ENCODE assay signal across 11 cellular contexts in genomic region chr19:49335784-49336481, GRCh38. TPM values are rescaled to one million over a fixed set of nuclear protein-coding genes. Genes with fewer than 3 reads are reported as not detected.
DNase-seq lines count a peak whose midpoint lies in the region; ATAC-seq, FAIRE-seq and TF ChIP-seq lines count a peak whose summit lies in the region.
"Had no signal": no experiment of that assay in that cellular context is flagged by ENCODE, and none has a peak within 500 bp of the region (broad histone marks: within the 10 kb centered on the region; RNA-seq: fewer than 3 reads in every experiment).

No MANE protein-coding gene starts in this region.

- peaks cover 31% of the 10 kb centered on the region for H3K36me3 Mint-ChIP-seq in activated CD8-positive, alpha-beta memory T cell treated with anti-CD3 and anti-CD28 coated beads, Interleukin-2, amount 10 ng/mL, durations not matched to agents 7 days and 5 days

- H3K27me3 ChIP-seq in liver (ENCODE audit: control insufficient read depth in 4 of 4, insufficient read depth in 4 of 4, low read length in 3 of 4), result no peaks in the 10 kb centered on the region
- no peaks in the 10 kb centered on the region for H3K27me3 ChIP-seq in HepG2 (ENCODE audit: control insufficient read depth in 1 of 2, insufficient read depth in 2 of 2, low read length in 2 of 2)
- H3K27me3 ChIP-seq in aorta (ENCODE audit: control insufficient read depth in 1 of 2, insufficient read depth in 2 of 2, low read length in 1 of 2), result no peaks in the 10 kb centered on the region
- H3K27me3 ChIP-seq: adrenal gland had no signal

- DNase-seq in HepG2 (ENCODE audit: low spot score) (no peak), mesenteric fat pad (ENCODE audit: low spot score) (peak; percentile 55), aorta (peak; percentile 26 to 57), amygdala (lab: John Stamatoyannopoulos, UW) (no peak), midbrain (lab: John Stamatoyannopoulos, UW) (no peak)
- DNase-seq in activated CD8-positive, alpha-beta memory T cell treated with anti-CD3 and anti-CD28 coated beads, Interleukin-2, amount 10 ng/mL, durations not matched to agents 7 days and 5 days, result peak; percentile 66
- DNase-seq: mesenchymal stem cell, NCI-H1048 had no signal

- no TSS peak for BruUV-seq in HepG2 (replicated peaks; lab: Mats Ljungman, UMichigan)

- no peaks in the 10 kb centered on the region for H3K36me3 ChIP-seq in liver (ENCODE audit: control insufficient read depth in 4 of 4, insufficient read depth in 3 of 4, low read depth in 1 of 4, low read length in 3 of 4)
- H3K36me3 ChIP-seq in HepG2 (replicated peaks in 1 of 2; ENCODE audit: control insufficient read depth in 1 of 2, insufficient read depth in 2 of 2, low read length in 2 of 2), result no peaks in the 10 kb centered on the region
- no peaks in the 10 kb centered on the region for H3K36me3 ChIP-seq in aorta (ENCODE audit: control insufficient read depth in 1 of 2, insufficient read depth in 2 of 2, low read length in 1 of 2)
- H3K36me3 ChIP-seq: adrenal gland had no signal

- ATAC-seq in HepG2, result no peak
- ATAC-seq in activated CD8-positive, alpha-beta memory T cell treated with anti-CD3 and anti-CD28 coated beads, Interleukin-2, amount 10 ng/mL, durations not matched to agents 7 days and 5 days, result peak; percentile 50
- no peak for ATAC-seq in aorta (ENCODE audit: low FRiP score)
- no peak for ATAC-seq in HG02884 (IDR thresholded peaks at IDR 0.05; ENCODE audit: unreplicated experiment)

- H3K4me3 ChIP-seq in liver (ENCODE audit: low read depth in 1 of 3, low read length in 3 of 3) (peak overlapping the region in 1 of 3 donors; percentile 8), HepG2 (replicated peaks in 1 of 3; ENCODE audit: insufficient read depth in 1 of 3, low read depth in 2 of 3, low read length in 3 of 3) (no peak overlapping the region), aorta (ENCODE audit: low read length in 2 of 2) (no peak overlapping the region)

- no peak for TF ChIP-seq EP300 in HepG2 (IDR thresholded peaks at IDR 0.05; ENCODE audit: low read depth in 2 of 2, low read length in 2 of 2)
- TF ChIP-seq EP300 in HepG2 (CRISPR knock-in tag; IDR thresholded peaks at IDR 0.05; ENCODE audit: borderline replicate concordance), result no peak

- no peaks in the 10 kb centered on the region for H3K9me3 Mint-ChIP-seq in activated CD8-positive, alpha-beta memory T cell treated with anti-CD3 and anti-CD28 coated beads, Interleukin-2, amount 10 ng/mL, durations not matched to agents 7 days and 5 days (ENCODE audit: low read depth)

- no peak for TF ChIP-seq RAD21 in liver (IDR thresholded peaks at IDR 0.05)
- no peak for TF ChIP-seq RAD21 in HepG2 (CRISPR knock-in tag; IDR thresholded peaks at IDR 0.05)

- H3K4me1 ChIP-seq in liver (ENCODE audit: control insufficient read depth in 4 of 4, insufficient read depth in 4 of 4, low read length in 3 of 4) (peaks cover 2 to 30% (median 13%) of the 10 kb centered on the region in 4 donors), HepG2 (ENCODE audit: insufficient read depth, low read length) (peaks cover 36% of the 10 kb centered on the region), aorta (ENCODE audit: control insufficient read depth in 1 of 2, insufficient read depth in 2 of 2, low read length in 2 of 2) (no peaks in the 10 kb centered on the region)

- POLR2A ChIA-PET in HepG2 (lab: Yijun Ruan, JAX), result no interaction called here

- no peaks in the 10 kb centered on the region for H4K20me1 ChIP-seq in HepG2 (ENCODE audit: insufficient read depth, low read length)

- H3K27ac ChIP-seq in liver (ENCODE audit: low read depth in 1 of 2, low read length in 2 of 2) (peak overlapping the region; percentile 27 to 33), HepG2 (ENCODE audit: extremely low read length, insufficient read depth, low read length) (no peak overlapping the region), aorta (ENCODE audit: low read depth in 1 of 2, low read length in 2 of 2) (no peak overlapping the region)
- H3K27ac ChIP-seq: adrenal gland had no signal

- intact Hi-C loops in HepG2 (cut with micrococcal nuclease; ENCODE audit: unreplicated experiment), result no loop called here
- intact Hi-C loops in aorta (cut with DNase I), result no loop called here

- TF ChIP-seq POLR2A in HepG2 (IDR thresholded peaks at IDR 0.05; ENCODE audit: insufficient read depth in 1 of 2, low read depth in 2 of 2, low read length in 2 of 2), result no peak

- H3K79me2 ChIP-seq in HepG2 (ENCODE audit: insufficient read depth, low read length), result no peaks in the 10 kb centered on the region

- no peak overlapping the region for H3K9ac ChIP-seq in liver (ENCODE audit: low read depth in 1 of 2, low read length in 2 of 2)
- H3K9ac ChIP-seq in HepG2 (ENCODE audit: insufficient read depth, low read depth, low read length), result no peak overlapping the region

- no peak overlapping the region for H2AFZ ChIP-seq in HepG2 (ENCODE audit: low read length)

- no peak overlapping the region for H3K4me2 ChIP-seq in HepG2 (ENCODE audit: low read depth, low read length)

- peak overlapping the region; percentile 98 for H3K4me3 Mint-ChIP-seq in activated CD8-positive, alpha-beta memory T cell treated with anti-CD3 and anti-CD28 coated beads, Interleukin-2, amount 10 ng/mL, durations not matched to agents 7 days and 5 days

- H3K9me3 ChIP-seq in liver (ENCODE audit: control insufficient read depth in 4 of 4, low read length in 3 of 4), result no peaks in the 10 kb centered on the region
- H3K9me3 ChIP-seq in HepG2 (ENCODE audit: low read length), result no peaks in the 10 kb centered on the region
- H3K9me3 ChIP-seq in aorta (ENCODE audit: control insufficient read depth, low read length), result no peaks in the 10 kb centered on the region
- H3K9me3 ChIP-seq: adrenal gland had no signal

- no peaks in the 10 kb centered on the region for H3K27me3 Mint-ChIP-seq in activated CD8-positive, alpha-beta memory T cell treated with anti-CD3 and anti-CD28 coated beads, Interleukin-2, amount 10 ng/mL, durations not matched to agents 7 days and 5 days

- no peak for FAIRE-seq in HepG2 (lab: Jason Lieb, UNC)

- TF ChIP-seq CTCF in liver (IDR thresholded peaks at IDR 0.05; ENCODE audit: low read depth, low read length, missing input control) (no peak), HepG2 (CRISPR knock-in tag; IDR thresholded peaks at IDR 0.05) (no peak)

- peaks cover 75% of the 10 kb centered on the region for H3K4me1 Mint-ChIP-seq in activated CD8-positive, alpha-beta memory T cell treated with anti-CD3 and anti-CD28 coated beads, Interleukin-2, amount 10 ng/mL, durations not matched to agents 7 days and 5 days

- H3K27ac Mint-ChIP-seq in activated CD8-positive, alpha-beta memory T cell treated with anti-CD3 and anti-CD28 coated beads, Interleukin-2, amount 10 ng/mL, durations not matched to agents 7 days and 5 days, result peak overlapping the region; percentile 99

- in situ Hi-C loops in HepG2 (cut with HindIII; ENCODE audit: extremely low pct_ligation_motif_present, low pct_unique_long_range_greater_than_20kb), result no loop called here

- CTCF ChIA-PET in HepG2 (lab: Yijun Ruan, JAX; ENCODE audit: low intra/inter-chr PET ratio, low total read pairs), result no interaction called here
- CTCF ChIA-PET in activated CD8-positive, alpha-beta memory T cell treated with anti-CD3 and anti-CD28 coated beads, Interleukin-2, amount 10 ng/mL, durations not matched to agents 7 days and 5 days (lab: Charles Lee), result interaction anchor here (0.6 to 2.1 kb wide), 6 partner anchors 8 to 238 kb away, joined by 3 to 8 read pairs (median 4); no protein-coding TSS in a partner anchor

- 85% methylated on average over 14 of the region's 14 CpGs for WGBS in liver
- 65% methylated on average over 14 of the region's 14 CpGs for WGBS in HepG2 (ENCODE audit: low lambda C conversion rate)
- 79 to 86% methylated on average over 14 of the region's 14 CpGs for WGBS in aorta, 2 donors

RNA-seq across cellular contexts. Expression of gene CD37, which starts 0.7 kb away (rescaled TPM):
- 1 to 10 TPM; 2.9 to 9.6 TPM for total RNA-seq in liver
- 1 to 10 TPM; 3.7 to 4.1 TPM for polyA plus RNA-seq in liver
- total RNA-seq in HepG2 (2016; rRNA removed; fragmentation: Illumina TruSeq; extraction: Trizol), result not detected in 2 replicates
- not detected in 2 replicates for total RNA-seq in HepG2 (2016; cell fraction: cytosol; rRNA removed; fragmentation: Illumina TruSeq; extraction: Trizol; ENCODE audit: low read depth)
- not detected in 2 replicates for total RNA-seq in HepG2 (2016; cell fraction: insoluble cytoplasmic fraction; rRNA removed; fragmentation: Illumina TruSeq; extraction: Trizol)
- total RNA-seq in HepG2 (2016; cell fraction: membrane; rRNA removed; fragmentation: Illumina TruSeq; extraction: Trizol), result not detected in 2 replicates
- total RNA-seq in HepG2 (2016; cell fraction: nucleus; rRNA removed; fragmentation: Illumina TruSeq; extraction: Trizol), result not detected in 2 replicates
- polyA plus RNA-seq in HepG2 (2011; rRNA removed), result not detected in 2 replicates
- polyA plus RNA-seq in HepG2 (2011; cell fraction: cytosol; rRNA removed), result not detected in 2 replicates
- polyA plus RNA-seq in HepG2 (2011; cell fraction: nucleus; rRNA removed), result 0.12 TPM in 1 of 2 replicates, not detected in the other
- polyA plus RNA-seq in HepG2 (2012), result 0.52 and 2.6 TPM in 2 replicates
- polyA plus RNA-seq in HepG2 (2016; cell fraction: cytosol; fragmentation: Illumina TruSeq; extraction: Trizol; ENCODE audit: low read depth), result not detected in 2 replicates
- not detected in 2 replicates for polyA plus RNA-seq in HepG2 (2016; cell fraction: insoluble cytoplasmic fraction; fragmentation: Illumina TruSeq; extraction: Trizol; ENCODE audit: low read depth)
- polyA plus RNA-seq in HepG2 (2016; cell fraction: membrane; fragmentation: Illumina TruSeq; extraction: Trizol; ENCODE audit: low read depth), result not detected in 2 replicates
- not detected in 2 replicates for polyA plus RNA-seq in HepG2 (2016; cell fraction: nucleus; fragmentation: Illumina TruSeq; extraction: Trizol; ENCODE audit: insufficient read depth, low read depth)
- 0.14 TPM in 1 of 2 replicates, not detected in the other for polyA minus RNA-seq in HepG2 (2011; rRNA and poly(A)+ RNA removed; ENCODE audit: low replicate concordance)
- polyA minus RNA-seq in HepG2 (2011; cell fraction: cytosol; rRNA and poly(A)+ RNA removed), result not detected in 2 replicates
- polyA minus RNA-seq in HepG2 (2011; cell fraction: nucleus; rRNA and poly(A)+ RNA removed), result not detected in 2 replicates
- total RNA-seq in activated CD8-positive, alpha-beta memory T cell treated with anti-CD3 and anti-CD28 coated beads, Interleukin-2, amount 10 ng/mL, durations not matched to agents 7 days and 5 days, result 100 to 1,000 TPM; 126 to 177 TPM
- total RNA-seq in mesenteric fat pad, result 32.1 TPM
- 10 to 100 TPM; 18.3 to 40.1 TPM for total RNA-seq in aorta
- 10 to 100 TPM in 1 of 2 donors, 1 to 10 TPM in 1; 5.2 to 10.8 TPM for polyA plus RNA-seq in aorta

RNA-seq across cellular contexts. Expression of gene SLC6A16, which starts 10.9 kb away (rescaled TPM):
- total RNA-seq in liver (1 to 10 TPM in 1 of 2 donors, under 1 TPM in 1; 0.19 to 1.2 TPM), HepG2 (2016; rRNA removed; fragmentation: Illumina TruSeq; extraction: Trizol) (0.07 TPM in 1 of 2 replicates, not detected in the other), mesenteric fat pad (3.1 TPM), aorta (1 to 10 TPM; 3.0 to 4.6 TPM)
- polyA plus RNA-seq in liver (1 to 10 TPM; 1.8 to 2.7 TPM), HepG2 (2011; rRNA removed) (0.18 and 0.22 TPM in 2 replicates), aorta (10 to 100 TPM in 1 of 2 donors, 1 to 10 TPM in 1; 2.4 to 12.9 TPM)
- total RNA-seq in HepG2 (2016; cell fraction: cytosol; rRNA removed; fragmentation: Illumina TruSeq; extraction: Trizol; ENCODE audit: low read depth), result not detected in 2 replicates
- total RNA-seq in HepG2 (2016; cell fraction: insoluble cytoplasmic fraction; rRNA removed; fragmentation: Illumina TruSeq; extraction: Trizol), result 0.11 and 0.25 TPM in 2 replicates
- not detected in 2 replicates for total RNA-seq in HepG2 (2016; cell fraction: membrane; rRNA removed; fragmentation: Illumina TruSeq; extraction: Trizol)
- 1.4 TPM in 1 of 2 replicates, not detected in the other for total RNA-seq in HepG2 (2016; cell fraction: nucleus; rRNA removed; fragmentation: Illumina TruSeq; extraction: Trizol)
- polyA plus RNA-seq in HepG2 (2011; cell fraction: cytosol; rRNA removed), result 0.11 and 0.36 TPM in 2 replicates
- polyA plus RNA-seq in HepG2 (2011; cell fraction: nucleus; rRNA removed), result 0.33 and 0.95 TPM in 2 replicates
- 0.31 and 0.64 TPM in 2 replicates for polyA plus RNA-seq in HepG2 (2012)
- not detected in 2 replicates for polyA plus RNA-seq in HepG2 (2016; cell fraction: cytosol; fragmentation: Illumina TruSeq; extraction: Trizol; ENCODE audit: low read depth)
- polyA plus RNA-seq in HepG2 (2016; cell fraction: insoluble cytoplasmic fraction; fragmentation: Illumina TruSeq; extraction: Trizol; ENCODE audit: low read depth), result not detected in 2 replicates
- polyA plus RNA-seq in HepG2 (2016; cell fraction: membrane; fragmentation: Illumina TruSeq; extraction: Trizol; ENCODE audit: low read depth), result 0.35 and 0.39 TPM in 2 replicates
- polyA plus RNA-seq in HepG2 (2016; cell fraction: nucleus; fragmentation: Illumina TruSeq; extraction: Trizol; ENCODE audit: insufficient read depth, low read depth), result 0.45 TPM in 1 of 2 replicates, not detected in the other
- 0.20 and 1.2 TPM in 2 replicates for polyA minus RNA-seq in HepG2 (2011; rRNA and poly(A)+ RNA removed; ENCODE audit: low replicate concordance)
- polyA minus RNA-seq in HepG2 (2011; cell fraction: cytosol; rRNA and poly(A)+ RNA removed), result not detected in 2 replicates
- 0.26 and 0.37 TPM in 2 replicates for polyA minus RNA-seq in HepG2 (2011; cell fraction: nucleus; rRNA and poly(A)+ RNA removed)
- 1 to 10 TPM; 2.5 to 2.7 TPM for total RNA-seq in activated CD8-positive, alpha-beta memory T cell treated with anti-CD3 and anti-CD28 coated beads, Interleukin-2, amount 10 ng/mL, durations not matched to agents 7 days and 5 days

RNA-seq across cellular contexts. Expression of gene TEAD2, which starts 26.3 kb away (rescaled TPM):
- total RNA-seq in liver (1 to 10 TPM; 3.3 to 8.1 TPM), HepG2 (2016; rRNA removed; fragmentation: Illumina TruSeq; extraction: Trizol) (12.1 and 12.5 TPM in 2 replicates), mesenteric fat pad (48.3 TPM), aorta (10 to 100 TPM; 41.3 to 48.8 TPM)
- polyA plus RNA-seq in liver (1 to 10 TPM; 3.6 to 5.2 TPM), HepG2 (2011; rRNA removed) (10.4 and 10.8 TPM in 2 replicates), aorta (10 to 100 TPM; 17.7 to 43.3 TPM)
- 11.8 and 12.3 TPM in 2 replicates for total RNA-seq in HepG2 (2016; cell fraction: cytosol; rRNA removed; fragmentation: Illumina TruSeq; extraction: Trizol; ENCODE audit: low read depth)
- 9.2 and 11.2 TPM in 2 replicates for total RNA-seq in HepG2 (2016; cell fraction: insoluble cytoplasmic fraction; rRNA removed; fragmentation: Illumina TruSeq; extraction: Trizol)
- total RNA-seq in HepG2 (2016; cell fraction: membrane; rRNA removed; fragmentation: Illumina TruSeq; extraction: Trizol), result 23.3 and 24.4 TPM in 2 replicates
- 7.1 and 8.2 TPM in 2 replicates for total RNA-seq in HepG2 (2016; cell fraction: nucleus; rRNA removed; fragmentation: Illumina TruSeq; extraction: Trizol)
- 9.2 and 9.3 TPM in 2 replicates for polyA plus RNA-seq in HepG2 (2011; cell fraction: cytosol; rRNA removed)
- polyA plus RNA-seq in HepG2 (2011; cell fraction: nucleus; rRNA removed), result 10.2 and 11.2 TPM in 2 replicates
- 7.3 and 7.6 TPM in 2 replicates for polyA plus RNA-seq in HepG2 (2012)
- polyA plus RNA-seq in HepG2 (2016; cell fraction: cytosol; fragmentation: Illumina TruSeq; extraction: Trizol; ENCODE audit: low read depth), result 15.6 and 17.1 TPM in 2 replicates
- polyA plus RNA-seq in HepG2 (2016; cell fraction: insoluble cytoplasmic fraction; fragmentation: Illumina TruSeq; extraction: Trizol; ENCODE audit: low read depth), result 12.6 and 13.8 TPM in 2 replicates
- polyA plus RNA-seq in HepG2 (2016; cell fraction: membrane; fragmentation: Illumina TruSeq; extraction: Trizol; ENCODE audit: low read depth), result 23.9 and 26.3 TPM in 2 replicates
- polyA plus RNA-seq in HepG2 (2016; cell fraction: nucleus; fragmentation: Illumina TruSeq; extraction: Trizol; ENCODE audit: insufficient read depth, low read depth), result 13.0 and 14.8 TPM in 2 replicates
- polyA minus RNA-seq in HepG2 (2011; rRNA and poly(A)+ RNA removed; ENCODE audit: low replicate concordance), result 22.0 and 36.3 TPM in 2 replicates
- 4.6 and 8.0 TPM in 2 replicates for polyA minus RNA-seq in HepG2 (2011; cell fraction: cytosol; rRNA and poly(A)+ RNA removed)
- 5.3 and 5.8 TPM in 2 replicates for polyA minus RNA-seq in HepG2 (2011; cell fraction: nucleus; rRNA and poly(A)+ RNA removed)
- not detected for total RNA-seq in activated CD8-positive, alpha-beta memory T cell treated with anti-CD3 and anti-CD28 coated beads, Interleukin-2, amount 10 ng/mL, durations not matched to agents 7 days and 5 days

RNA-seq across cellular contexts. Expression of gene DKKL1, which starts 27.7 kb away (rescaled TPM):
- total RNA-seq in liver (under 1 TPM in 1 of 2 donors, not detected in 1; 0.14 TPM), HepG2 (2016; rRNA removed; fragmentation: Illumina TruSeq; extraction: Trizol) (0.31 TPM in 1 of 2 replicates, not detected in the other), mesenteric fat pad (not detected), aorta (under 1 TPM in 1 of 2 donors, not detected in 1; 0.69 TPM)
- polyA plus RNA-seq in liver (under 1 TPM in 1 of 2 donors, not detected in 1; 0.16 TPM), HepG2 (2011; rRNA removed) (0.30 and 0.33 TPM in 2 replicates), aorta (not detected)
- total RNA-seq in HepG2 (2016; cell fraction: cytosol; rRNA removed; fragmentation: Illumina TruSeq; extraction: Trizol; ENCODE audit: low read depth), result not detected in 2 replicates
- 0.17 TPM in 1 of 2 replicates, not detected in the other for total RNA-seq in HepG2 (2016; cell fraction: insoluble cytoplasmic fraction; rRNA removed; fragmentation: Illumina TruSeq; extraction: Trizol)
- total RNA-seq in HepG2 (2016; cell fraction: membrane; rRNA removed; fragmentation: Illumina TruSeq; extraction: Trizol), result not detected in 2 replicates
- not detected in 2 replicates for total RNA-seq in HepG2 (2016; cell fraction: nucleus; rRNA removed; fragmentation: Illumina TruSeq; extraction: Trizol)
- 0.13 and 0.24 TPM in 2 replicates for polyA plus RNA-seq in HepG2 (2011; cell fraction: cytosol; rRNA removed)
- polyA plus RNA-seq in HepG2 (2011; cell fraction: nucleus; rRNA removed), result 0.16 and 0.45 TPM in 2 replicates
- polyA plus RNA-seq in HepG2 (2012), result 0.29 TPM in 1 of 2 replicates, not detected in the other
- polyA plus RNA-seq in HepG2 (2016; cell fraction: cytosol; fragmentation: Illumina TruSeq; extraction: Trizol; ENCODE audit: low read depth), result not detected in 2 replicates
- polyA plus RNA-seq in HepG2 (2016; cell fraction: insoluble cytoplasmic fraction; fragmentation: Illumina TruSeq; extraction: Trizol; ENCODE audit: low read depth), result not detected in 2 replicates
- not detected in 2 replicates for polyA plus RNA-seq in HepG2 (2016; cell fraction: membrane; fragmentation: Illumina TruSeq; extraction: Trizol; ENCODE audit: low read depth)
- 1.0 TPM in 1 of 2 replicates, not detected in the other for polyA plus RNA-seq in HepG2 (2016; cell fraction: nucleus; fragmentation: Illumina TruSeq; extraction: Trizol; ENCODE audit: insufficient read depth, low read depth)
- not detected in 2 replicates for polyA minus RNA-seq in HepG2 (2011; rRNA and poly(A)+ RNA removed; ENCODE audit: low replicate concordance)
- not detected in 2 replicates for polyA minus RNA-seq in HepG2 (2011; cell fraction: cytosol; rRNA and poly(A)+ RNA removed)
- not detected in 2 replicates for polyA minus RNA-seq in HepG2 (2011; cell fraction: nucleus; rRNA and poly(A)+ RNA removed)
- total RNA-seq in activated CD8-positive, alpha-beta memory T cell treated with anti-CD3 and anti-CD28 coated beads, Interleukin-2, amount 10 ng/mL, durations not matched to agents 7 days and 5 days, result not detected

RNA-seq across cellular contexts. Expression of gene KASH5, which starts 52.1 kb away (rescaled TPM):
- not detected for total RNA-seq in liver
- not detected for polyA plus RNA-seq in liver
- total RNA-seq in HepG2 (2016; rRNA removed; fragmentation: Illumina TruSeq; extraction: Trizol), result not detected in 2 replicates
- not detected in 2 replicates for total RNA-seq in HepG2 (2016; cell fraction: cytosol; rRNA removed; fragmentation: Illumina TruSeq; extraction: Trizol; ENCODE audit: low read depth)
- not detected in 2 replicates for total RNA-seq in HepG2 (2016; cell fraction: insoluble cytoplasmic fraction; rRNA removed; fragmentation: Illumina TruSeq; extraction: Trizol)
- total RNA-seq in HepG2 (2016; cell fraction: membrane; rRNA removed; fragmentation: Illumina TruSeq; extraction: Trizol), result not detected in 2 replicates
- total RNA-seq in HepG2 (2016; cell fraction: nucleus; rRNA removed; fragmentation: Illumina TruSeq; extraction: Trizol), result not detected in 2 replicates
- not detected in 2 replicates for polyA plus RNA-seq in HepG2 (2011; rRNA removed)
- polyA plus RNA-seq in HepG2 (2011; cell fraction: cytosol; rRNA removed), result not detected in 2 replicates
- not detected in 2 replicates for polyA plus RNA-seq in HepG2 (2011; cell fraction: nucleus; rRNA removed)
- polyA plus RNA-seq in HepG2 (2012), result not detected in 2 replicates
- polyA plus RNA-seq in HepG2 (2016; cell fraction: cytosol; fragmentation: Illumina TruSeq; extraction: Trizol; ENCODE audit: low read depth), result not detected in 2 replicates
- not detected in 2 replicates for polyA plus RNA-seq in HepG2 (2016; cell fraction: insoluble cytoplasmic fraction; fragmentation: Illumina TruSeq; extraction: Trizol; ENCODE audit: low read depth)
- not detected in 2 replicates for polyA plus RNA-seq in HepG2 (2016; cell fraction: membrane; fragmentation: Illumina TruSeq; extraction: Trizol; ENCODE audit: low read depth)
- polyA plus RNA-seq in HepG2 (2016; cell fraction: nucleus; fragmentation: Illumina TruSeq; extraction: Trizol; ENCODE audit: insufficient read depth, low read depth), result not detected in 2 replicates
- polyA minus RNA-seq in HepG2 (2011; rRNA and poly(A)+ RNA removed; ENCODE audit: low replicate concordance), result not detected in 2 replicates
- not detected in 2 replicates for polyA minus RNA-seq in HepG2 (2011; cell fraction: cytosol; rRNA and poly(A)+ RNA removed)
- not detected in 2 replicates for polyA minus RNA-seq in HepG2 (2011; cell fraction: nucleus; rRNA and poly(A)+ RNA removed)
- total RNA-seq in activated CD8-positive, alpha-beta memory T cell treated with anti-CD3 and anti-CD28 coated beads, Interleukin-2, amount 10 ng/mL, durations not matched to agents 7 days and 5 days, result under 1 TPM in 1 of 2 experiments, not detected in 1; 0.64 TPM
- not detected for total RNA-seq in mesenteric fat pad
- total RNA-seq in aorta, result not detected
- not detected for polyA plus RNA-seq in aorta
- polyA plus RNA-seq: adrenal gland had no signal

Comparison
In these comparisons a context has a peak if more than half of its experiments do, and no peak if none do; other contexts are left out.
1. H3K27ac ChIP-seq: peak in liver (2 of 2); none in HepG2 (single experiment) and aorta (0 of 2).
2. DNase-seq: peak in activated CD8-positive, alpha-beta memory T cell treated with anti-CD3 and anti-CD28 coated beads, Interleukin-2, amount 10 ng/mL, durations not matched to agents 7 days and 5 days (single experiment), mesenteric fat pad (single experiment) and aorta (2 of 2); none in HepG2 (single experiment), amygdala (0 of 56) and midbrain (single experiment).
3. RNA of gene TEAD2, which starts 26.3 kb away (total RNA-seq): 41.3 to 48.8 TPM in aorta, 48.3 TPM in mesenteric fat pad (single experiment), 7.1 to 24.4 TPM in HepG2 and 3.3 to 8.1 TPM in liver; not detected in activated CD8-positive, alpha-beta memory T cell treated with anti-CD3 and anti-CD28 coated beads, Interleukin-2, amount 10 ng/mL, durations not matched to agents 7 days and 5 days; every median in the first group is over 4 times any median in the second.